In genomic region chr20:62900052-62900691, GRCh38 we compare ENCODE assay signal across 8 cellular contexts. TPM values are rescaled to one million over a fixed set of nuclear protein-coding genes. Genes with fewer than 3 reads are reported as not detected.
A peak's percentile ranks its signal among the peaks of the same experiment; 100 is the strongest.
DNase-seq lines count a peak whose midpoint lies in the region; ATAC-seq, FAIRE-seq and TF ChIP-seq lines count a peak whose summit lies in the region.

No MANE protein-coding gene starts in this region.

- POLR2A ChIA-PET in A549 (lab: Yijun Ruan, JAX): no interaction called here

- TF ChIP-seq POLR2A in A549 (IDR thresholded peaks at IDR 0.05; ENCODE audit: low read length): no peak
- no peak for TF ChIP-seq POLR2A in right lobe of liver (IDR thresholded peaks at IDR 0.05)

- H3K4me1 ChIP-seq in A549: peaks cover 5% of the 10 kb centered on the region; the same call in 2 of the 3 replicates
- H3K4me1 ChIP-seq in right lobe of liver: peaks cover 0 to 20% (median 3%) of the 10 kb centered on the region in 4 donors

- TF ChIP-seq CTCF in A549 (IDR thresholded peaks at IDR 0.05) (peak; percentile 64), right lobe of liver (IDR thresholded peaks at IDR 0.05) (peak; percentile 86 to 96 (median 88))

- CTCF ChIA-PET in A549 (lab: Yijun Ruan, JAX): interaction anchor here (0.7 to 18.3 kb wide), 19 partner anchors 12 to 115 kb away, joined by 3 to 368 read pairs (median 5); partner anchors contain the start of genes BHLHE23, DIDO1 and GID8

- peak; percentile 59 to 92 for DNase-seq in A549 (ENCODE audit: low read depth in 1 of 2, low spot score in 1 of 2)
- DNase-seq in NCI-H510A treated with DMSO at 0.1 percent for 48 hours (lab: John Stamatoyannopoulos, UW): peak; percentile 53
- DNase-seq in activated CD4-positive, alpha-beta T cell treated with anti-CD3 and anti-CD28 coated beads, Interleukin-2, amount 50 U/mL, for 24 hours (ENCODE audit: low read depth in 1 of 2, low spot score in 1 of 2): peak; percentile 45 to 64
- DNase-seq in dedifferentiated amniotic fluid mesenchymal stem cell (ENCODE audit: extremely low spot score): peak; percentile 43
- peak; percentile 79 to 85 (median 83) for DNase-seq in right lobe of liver
- DNase-seq in stimulated activated CD4-positive, alpha-beta T cell treated with anti-CD3 and anti-CD28 coated beads, Interleukin-4, amount 100 ng/mL, for 24 hours: peak; percentile 77

- TF ChIP-seq EP300 in A549 (IDR thresholded peaks at IDR 0.05): no peak

- intact Hi-C loops in right lobe of liver (cut with DNase I): loop anchor here (10.0 kb wide), 2 partner anchors 65 to 105 kb away; partner anchors contain the start of gene BHLHE23 (in 2 of the 2)

- no peak overlapping the region for H3K4me3 ChIP-seq in A549
- no peak overlapping the region for H3K4me3 ChIP-seq in right lobe of liver

- FAIRE-seq in A549 (lab: Jason Lieb, UNC): no peak

- TF ChIP-seq RAD21 in A549 (conservative IDR thresholded peaks at IDR 0.05 in 1 of 2, IDR thresholded peaks at IDR 0.05 in 1 of 2): peak; percentile 59 to 62

- ATAC-seq in A549 (peak; percentile 93 to 94), GM18867 (IDR thresholded peaks at IDR 0.05; ENCODE audit: unreplicated experiment) (peak; percentile 67), HG03196 (IDR thresholded peaks at IDR 0.05; ENCODE audit: unreplicated experiment) (peak; percentile 85), right lobe of liver (peak; percentile 91 to 97 (median 96))

- no peak overlapping the region for H3K4me2 ChIP-seq in A549

- H3K27me3 ChIP-seq in right lobe of liver: no peaks in the 10 kb centered on the region

- H3K36me3 ChIP-seq in right lobe of liver: peaks cover 0 to 51% (median 21%) of the 10 kb centered on the region in 4 donors

- 27% methylated on average over 8 of the region's 11 CpGs for WGBS in A549 (ENCODE audit: missing lambda C conversion rate)
- WGBS in right lobe of liver (ENCODE audit: insufficient coverage, low coverage, low lambda C conversion rate, missing lambda C conversion rate): 0% methylated on average over 7 of the region's 11 CpGs

- H3K27ac ChIP-seq in A549: no peak overlapping the region
- H3K27ac ChIP-seq in right lobe of liver: peak overlapping the region in 1 of 3 donors; percentile 13

- H3K9me3 ChIP-seq in A549: no peaks in the 10 kb centered on the region
- H3K9me3 ChIP-seq in right lobe of liver: no peaks in the 10 kb centered on the region

TF ChIP-seq in A549, 52 proteins besides CTCF, POLR2A, EP300 and RAD21:
- TF ChIP-seq MAZ (IDR thresholded peaks at IDR 0.05; ENCODE audit: borderline replicate concordance, low read depth, low read length) (0 out of 2 replicates have a peak, but pooled peaks have one; percentile 31), ZNF302 (CRISPR knock-in tag; IDR thresholded peaks at IDR 0.05) (no peak), JUN (IDR thresholded peaks at IDR 0.05) (peak in 1 of 2 experiments; percentile 20; a peak in 2 of 5 replicates), KDM1A (IDR thresholded peaks at IDR 0.05; ENCODE audit: low read depth) (no peak), SMC3 (IDR thresholded peaks at IDR 0.05) (peak; percentile 59; the same call in 2 of the 3 replicates)

RNA-seq across cellular contexts. Expression of gene DIDO1, which starts 26.1 kb away (rescaled TPM):
- polyA plus RNA-seq in A549 (2011; rRNA removed) (12.6 and 15.3 TPM in 2 replicates), A549 (2017; fragmentation: RNase III; extraction: RNeasy Plus Mini Kit Qiagen cat#74134 plus additional on column Dnase treatment) (14.8 to 16.2 TPM (median 15.4 TPM) in 3 replicates)
- polyA plus RNA-seq in A549 (2012; cell fraction: cytosol; rRNA removed): 7.0 and 8.3 TPM in 2 replicates
- 30.1 and 39.5 TPM in 2 replicates for polyA plus RNA-seq in A549 (2012; cell fraction: nucleus; rRNA removed)
- polyA minus RNA-seq in A549 (2011; rRNA and poly(A)+ RNA removed): 21.1 and 23.1 TPM in 2 replicates
- total RNA-seq in right lobe of liver: 10 to 100 TPM; 18.3 to 28.1 (median 21.1) TPM

RNA-seq across cellular contexts. Expression of gene GID8, which starts 37.8 kb away (rescaled TPM):
- polyA plus RNA-seq in A549 (2011; rRNA removed): 24.5 and 25.0 TPM in 2 replicates
- 15.3 and 16.0 TPM in 2 replicates for polyA plus RNA-seq in A549 (2012; cell fraction: cytosol; rRNA removed)
- 13.1 and 19.2 TPM in 2 replicates for polyA plus RNA-seq in A549 (2012; cell fraction: nucleus; rRNA removed)
- 18.6 to 19.2 TPM (median 19.0 TPM) in 3 replicates for polyA plus RNA-seq in A549 (2017; fragmentation: RNase III; extraction: RNeasy Plus Mini Kit Qiagen cat#74134 plus additional on column Dnase treatment)
- polyA minus RNA-seq in A549 (2011; rRNA and poly(A)+ RNA removed): 21.9 and 24.0 TPM in 2 replicates
- 10 to 100 TPM; 12.6 to 18.9 (median 15.1) TPM for total RNA-seq in right lobe of liver

RNA-seq across cellular contexts. Expression of gene TCFL5, which starts 38.5 kb away (rescaled TPM):
- polyA plus RNA-seq in A549 (2011; rRNA removed) (7.1 and 7.3 TPM in 2 replicates), A549 (2017; fragmentation: RNase III; extraction: RNeasy Plus Mini Kit Qiagen cat#74134 plus additional on column Dnase treatment) (5.1 to 6.1 TPM (median 5.6 TPM) in 3 replicates)
- 3.6 and 3.8 TPM in 2 replicates for polyA plus RNA-seq in A549 (2012; cell fraction: cytosol; rRNA removed)
- 2.2 and 3.4 TPM in 2 replicates for polyA plus RNA-seq in A549 (2012; cell fraction: nucleus; rRNA removed)
- 2.0 and 2.9 TPM in 2 replicates for polyA minus RNA-seq in A549 (2011; rRNA and poly(A)+ RNA removed)
- 1 to 10 TPM; 2.9 to 5.1 (median 3.9) TPM for total RNA-seq in right lobe of liver

RNA-seq across cellular contexts. Expression of gene SLC17A9, which starts 52.3 kb away (rescaled TPM):
- 0.05 TPM in 1 of 2 replicates, not detected in the other for polyA plus RNA-seq in A549 (2011; rRNA removed)
- 0.01 TPM in 1 of 2 replicates, not detected in the other for polyA plus RNA-seq in A549 (2012; cell fraction: cytosol; rRNA removed)
- polyA plus RNA-seq in A549 (2012; cell fraction: nucleus; rRNA removed): 0.06 and 0.13 TPM in 2 replicates
- polyA plus RNA-seq in A549 (2017; fragmentation: RNase III; extraction: RNeasy Plus Mini Kit Qiagen cat#74134 plus additional on column Dnase treatment): not detected in 3 replicates
- 0.73 TPM in 1 of 2 replicates, not detected in the other for polyA minus RNA-seq in A549 (2011; rRNA and poly(A)+ RNA removed)
- 10 to 100 TPM; 29.8 to 99.4 (median 54.1) TPM for total RNA-seq in right lobe of liver
